In the genomic region with DNA sequence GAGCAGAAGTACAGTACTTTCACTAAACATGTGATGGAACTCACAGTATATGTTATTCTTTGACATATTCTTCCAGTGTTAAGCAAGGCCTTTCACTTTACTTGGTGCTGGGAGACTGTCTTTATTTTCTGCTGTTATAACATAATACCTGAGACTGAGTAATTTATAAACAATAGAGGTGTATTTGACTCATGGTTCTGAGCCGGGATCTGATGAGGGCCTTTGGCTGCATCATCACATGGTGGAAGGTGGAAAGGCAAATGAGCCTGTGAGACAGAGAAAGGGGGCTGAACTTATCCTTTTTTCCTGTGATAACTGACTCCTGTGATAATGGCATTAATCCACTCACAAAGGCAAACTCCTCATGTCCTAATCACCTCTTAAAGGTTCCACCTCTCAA, we compare ENCODE assay signal across 9 cellular contexts. TPM values are rescaled to one million over a fixed set of nuclear protein-coding genes. Genes with fewer than 3 reads are reported as not detected.
A peak's percentile ranks its signal among the peaks of the same experiment; 100 is the strongest.
DNase-seq lines count a peak whose midpoint lies in the region; ATAC-seq and TF ChIP-seq lines count a peak whose summit lies in the region.
"Had no signal": no experiment of that assay in that cellular context is flagged by ENCODE, and none has a peak within 500 bp of the region (broad histone marks: within the 10 kb centered on the region; RNA-seq: fewer than 3 reads in every experiment).

No MANE protein-coding gene starts in this region.

- 29 to 48% methylated on average over 1 of the region's 1 CpG for WGBS in body of pancreas, 2 donors

- no peak for TF ChIP-seq CTCF in A673 (conservative IDR thresholded peaks at IDR 0.05; ENCODE audit: low read depth, low read length)
- TF ChIP-seq CTCF in HL-60 (IDR thresholded peaks at IDR 0.05; ENCODE audit: insufficient read depth, low read length): no peak
- TF ChIP-seq CTCF in MCF 10A (IDR thresholded peaks at IDR 0.05; ENCODE audit: unreplicated experiment): no peak
- TF ChIP-seq CTCF in mesothelial cell of epicardium (IDR thresholded peaks at IDR 0.05; ENCODE audit: unreplicated experiment): no peak
- TF ChIP-seq CTCF in body of pancreas (IDR thresholded peaks at IDR 0.05): no peak

- H3K36me3 ChIP-seq in A673 (ENCODE audit: insufficient read depth, low read length, poor library complexity, severe bottlenecking): peaks cover 8% of the 10 kb centered on the region
- peaks cover 0 to 2% of the 10 kb centered on the region in 2 donors for H3K36me3 ChIP-seq in body of pancreas (replicated peaks in 1 of 2; ENCODE audit: insufficient read depth in 1 of 2, low read depth in 2 of 2)

- H3K36me3 Mint-ChIP-seq in MCF 10A (ENCODE audit: insufficient read depth, unreplicated experiment) (peaks cover 26% of the 10 kb centered on the region), mesothelial cell of epicardium (no peaks in the 10 kb centered on the region)

- H3K4me3 ChIP-seq in A673 (ENCODE audit: low read depth, low read length, poor library complexity, severe bottlenecking): peak overlapping the region; percentile 87
- peak overlapping the region; percentile 76 for H3K4me3 ChIP-seq in HL-60 (replicated peaks; ENCODE audit: insufficient read depth, low read length)
- peak overlapping the region in 1 of 2 donors; percentile 89 for H3K4me3 ChIP-seq in body of pancreas

- H3K27me3 Mint-ChIP-seq in MCF 10A (ENCODE audit: insufficient read depth, unreplicated experiment) (no peaks in the 10 kb centered on the region), mesothelial cell of epicardium (ENCODE audit: low read depth) (no peaks in the 10 kb centered on the region)

- H3K27ac ChIP-seq in A673 (ENCODE audit: low read depth, low read length, poor library complexity, severe bottlenecking) (no peak overlapping the region), HL-60 (replicated peaks) (peak overlapping the region; percentile 99), body of pancreas (no peak overlapping the region)

- BruUV-seq in A673 (replicated peaks; lab: Mats Ljungman, UMichigan): no TSS peak
- no TSS peak for BruUV-seq in MCF 10A (replicated peaks; lab: Mats Ljungman, UMichigan)

- H3K4me1 Mint-ChIP-seq in MCF 10A (ENCODE audit: insufficient read depth, unreplicated experiment) (peaks cover 36% of the 10 kb centered on the region), mesothelial cell of epicardium (peaks cover 21% of the 10 kb centered on the region)

- ATAC-seq in GM18517 (IDR thresholded peaks at IDR 0.05; ENCODE audit: unreplicated experiment): no peak
- ATAC-seq in body of pancreas: no peak
- ATAC-seq in GM18870 (IDR thresholded peaks at IDR 0.05; ENCODE audit: unreplicated experiment): no peak
- ATAC-seq in HG02678 (IDR thresholded peaks at IDR 0.05; ENCODE audit: unreplicated experiment): no peak

- H3K27ac Mint-ChIP-seq in MCF 10A (ENCODE audit: low read depth, unreplicated experiment): peak overlapping the region; percentile 100
- peak overlapping the region; percentile 100 for H3K27ac Mint-ChIP-seq in mesothelial cell of epicardium

- DNase-seq in A673 (ENCODE audit: low spot score) (no peak), HL-60 (ENCODE audit: low read depth in 1 of 2, low spot score in 1 of 2) (no peak), MCF 10A (ENCODE audit: unreplicated experiment) (no peak), mesothelial cell of epicardium (ENCODE audit: low spot score in 2 of 2, unreplicated experiment in 2 of 2) (no peak), body of pancreas (no peak)

- TF ChIP-seq POLR2A in body of pancreas (IDR thresholded peaks at IDR 0.05): no peak

- H3K9me3 ChIP-seq in A673 (ENCODE audit: low read depth, low read length, poor library complexity, severe bottlenecking) (no peaks in the 10 kb centered on the region), body of pancreas (no peaks in the 10 kb centered on the region)

- H3K9me3 Mint-ChIP-seq in MCF 10A (ENCODE audit: unreplicated experiment) (no peaks in the 10 kb centered on the region), mesothelial cell of epicardium (no peaks in the 10 kb centered on the region)

- H3K4me1 ChIP-seq in A673 (ENCODE audit: insufficient read depth, low read length, poor library complexity, severe bottlenecking) (peaks cover 9% of the 10 kb centered on the region), body of pancreas (peaks cover 23% of the 10 kb centered on the region)

- no peaks in the 10 kb centered on the region for H3K27me3 ChIP-seq in A673 (replicated peaks; ENCODE audit: insufficient read depth, low read depth, low read length, poor library complexity)
- no peaks in the 10 kb centered on the region for H3K27me3 ChIP-seq in HL-60 (ENCODE audit: insufficient read depth, poor library complexity, severe bottlenecking)
- no peaks in the 10 kb centered on the region for H3K27me3 ChIP-seq in body of pancreas

- intact Hi-C loops in A673 (cut with micrococcal nuclease; ENCODE audit: unreplicated experiment): no loop called here
- intact Hi-C loops in MCF 10A (cut with micrococcal nuclease): loop anchor here (2.0 kb wide), 1 partner anchor 41 kb away; no protein-coding TSS in a partner anchor
- intact Hi-C loops in body of pancreas (cut with DNase I): no loop called here

- POLR2A ChIA-PET in A673 (lab: Charles Lee; ENCODE audit: low non-redundant PET): no interaction called here
- POLR2A ChIA-PET in MCF 10A (lab: Yijun Ruan, JAX): no interaction called here

- H3K4me3 Mint-ChIP-seq in MCF 10A (ENCODE audit: unreplicated experiment) (peak overlapping the region; percentile 92), mesothelial cell of epicardium (peak overlapping the region; percentile 95)

- CTCF ChIA-PET in A673 (lab: Charles Lee): interaction anchor here (0.6 kb wide), 1 partner anchor 55 kb away, joined by 3 read pairs; no protein-coding TSS in a partner anchor
- CTCF ChIA-PET in MCF 10A (lab: Yijun Ruan, JAX): interaction anchor here (0.7 to 1.0 kb wide), 3 partner anchors 9 to 36 kb away, joined by 3 to 5 read pairs (median 3); no protein-coding TSS in a partner anchor

RNA-seq across cellular contexts. Expression of a gene that starts 1.4 kb away (rescaled TPM):
- total RNA-seq in A673 (2021) (54.3 and 55.3 TPM in 2 replicates), MCF 10A (2022) (65.1 and 73.6 TPM in 2 replicates), mesothelial cell of epicardium (38.0 to 42.4 TPM (median 38.3 TPM) in 3 replicates), body of pancreas (10 to 100 TPM; 10.9 to 25.1 TPM)

RNA-seq across cellular contexts. Expression of a gene that starts 38.7 kb away (rescaled TPM):
- total RNA-seq in A673 (2021): 0.52 and 0.79 TPM in 2 replicates
- 0.68 and 1.1 TPM in 2 replicates for total RNA-seq in MCF 10A (2022)
- 0.14 TPM in 1 of 3 replicates, not detected in the others for total RNA-seq in mesothelial cell of epicardium
- total RNA-seq in body of pancreas: 10 to 100 TPM in 1 of 2 donors, 1 to 10 TPM in 1; 6.7 to 13.5 TPM
- total RNA-seq: pulmonary artery endothelial cell had no signal

RNA-seq across cellular contexts. Expression of a gene that starts 57.5 kb away (rescaled TPM):
- total RNA-seq in A673 (2021) (80.1 and 82.1 TPM in 2 replicates), MCF 10A (2022) (63.7 and 80.9 TPM in 2 replicates), mesothelial cell of epicardium (40.1 to 44.6 TPM (median 43.5 TPM) in 3 replicates), body of pancreas (10 to 100 TPM; 12.2 to 17.1 TPM)
